ENCODE assay signal across 1 cellular context in genomic region chr13:24128962-24129361, GRCh38.
A peak's percentile ranks its signal among the peaks of the same experiment; 100 is the strongest.
TF ChIP-seq lines count a peak whose summit lies in the region.

No MANE protein-coding gene starts in this region.

TF ChIP-seq in HepG2, 621 proteins besides CTCF, POLR2A, EP300 and RAD21 (continued from another document):
- TF ChIP-seq, protein P1, sequence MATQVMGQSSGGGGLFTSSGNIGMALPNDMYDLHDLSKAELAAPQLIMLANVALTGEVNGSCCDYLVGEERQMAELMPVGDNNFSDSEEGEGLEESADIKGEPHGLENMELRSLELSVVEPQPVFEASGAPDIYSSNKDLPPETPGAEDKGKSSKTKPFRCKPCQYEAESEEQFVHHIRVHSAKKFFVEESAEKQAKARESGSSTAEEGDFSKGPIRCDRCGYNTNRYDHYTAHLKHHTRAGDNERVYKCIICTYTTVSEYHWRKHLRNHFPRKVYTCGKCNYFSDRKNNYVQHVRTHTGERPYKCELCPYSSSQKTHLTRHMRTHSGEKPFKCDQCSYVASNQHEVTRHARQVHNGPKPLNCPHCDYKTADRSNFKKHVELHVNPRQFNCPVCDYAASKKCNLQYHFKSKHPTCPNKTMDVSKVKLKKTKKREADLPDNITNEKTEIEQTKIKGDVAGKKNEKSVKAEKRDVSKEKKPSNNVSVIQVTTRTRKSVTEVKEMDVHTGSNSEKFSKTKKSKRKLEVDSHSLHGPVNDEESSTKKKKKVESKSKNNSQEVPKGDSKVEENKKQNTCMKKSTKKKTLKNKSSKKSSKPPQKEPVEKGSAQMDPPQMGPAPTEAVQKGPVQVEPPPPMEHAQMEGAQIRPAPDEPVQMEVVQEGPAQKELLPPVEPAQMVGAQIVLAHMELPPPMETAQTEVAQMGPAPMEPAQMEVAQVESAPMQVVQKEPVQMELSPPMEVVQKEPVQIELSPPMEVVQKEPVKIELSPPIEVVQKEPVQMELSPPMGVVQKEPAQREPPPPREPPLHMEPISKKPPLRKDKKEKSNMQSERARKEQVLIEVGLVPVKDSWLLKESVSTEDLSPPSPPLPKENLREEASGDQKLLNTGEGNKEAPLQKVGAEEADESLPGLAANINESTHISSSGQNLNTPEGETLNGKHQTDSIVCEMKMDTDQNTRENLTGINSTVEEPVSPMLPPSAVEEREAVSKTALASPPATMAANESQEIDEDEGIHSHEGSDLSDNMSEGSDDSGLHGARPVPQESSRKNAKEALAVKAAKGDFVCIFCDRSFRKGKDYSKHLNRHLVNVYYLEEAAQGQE (IDR thresholded peaks at IDR 0.05; ENCODE audit: borderline replicate concordance in 1 of 2, low read depth in 1 of 2, low read length in 2 of 2) = peak; percentile 11 to 79
